1 cellular context compared by ENCODE assay signal in the genomic region with DNA sequence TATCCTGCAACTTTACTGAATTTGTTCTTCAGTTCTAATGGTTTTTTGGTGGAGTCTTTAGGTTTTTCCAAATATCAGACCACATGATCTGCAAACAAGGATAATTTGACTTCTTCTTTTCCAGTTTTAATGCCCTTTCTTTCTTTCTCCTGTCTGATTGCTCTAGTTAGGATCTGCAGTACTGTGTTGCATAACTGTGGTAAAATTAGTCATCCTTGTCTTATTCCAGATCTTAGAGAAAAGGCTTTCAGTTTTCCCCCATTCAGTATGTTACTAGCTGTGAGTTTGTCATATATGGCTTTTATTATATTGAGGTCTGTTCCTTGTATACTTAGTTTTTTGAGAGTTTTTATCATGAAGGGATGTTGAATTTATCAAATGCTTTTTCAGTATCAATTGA.
TF ChIP-seq lines count a peak whose summit lies in the region.

No MANE protein-coding gene starts in this region.

TF ChIP-seq in SK-N-SH treated with all-trans-retinoic acid at 6 μM for 48 hours, 23 proteins besides CTCF, POLR2A, EP300 and RAD21 (continued from another document):
- TF ChIP-seq, protein P1, sequence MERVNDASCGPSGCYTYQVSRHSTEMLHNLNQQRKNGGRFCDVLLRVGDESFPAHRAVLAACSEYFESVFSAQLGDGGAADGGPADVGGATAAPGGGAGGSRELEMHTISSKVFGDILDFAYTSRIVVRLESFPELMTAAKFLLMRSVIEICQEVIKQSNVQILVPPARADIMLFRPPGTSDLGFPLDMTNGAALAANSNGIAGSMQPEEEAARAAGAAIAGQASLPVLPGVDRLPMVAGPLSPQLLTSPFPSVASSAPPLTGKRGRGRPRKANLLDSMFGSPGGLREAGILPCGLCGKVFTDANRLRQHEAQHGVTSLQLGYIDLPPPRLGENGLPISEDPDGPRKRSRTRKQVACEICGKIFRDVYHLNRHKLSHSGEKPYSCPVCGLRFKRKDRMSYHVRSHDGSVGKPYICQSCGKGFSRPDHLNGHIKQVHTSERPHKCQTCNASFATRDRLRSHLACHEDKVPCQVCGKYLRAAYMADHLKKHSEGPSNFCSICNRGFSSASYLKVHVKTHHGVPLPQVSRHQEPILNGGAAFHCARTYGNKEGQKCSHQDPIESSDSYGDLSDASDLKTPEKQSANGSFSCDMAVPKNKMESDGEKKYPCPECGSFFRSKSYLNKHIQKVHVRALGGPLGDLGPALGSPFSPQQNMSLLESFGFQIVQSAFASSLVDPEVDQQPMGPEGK (CRISPR knock-in tag; IDR thresholded peaks at IDR 0.05; ENCODE audit: borderline replicate concordance), result no peak
- TF ChIP-seq RARB (CRISPR knock-in tag; IDR thresholded peaks at IDR 0.05), result no peak
